In the genomic region with DNA sequence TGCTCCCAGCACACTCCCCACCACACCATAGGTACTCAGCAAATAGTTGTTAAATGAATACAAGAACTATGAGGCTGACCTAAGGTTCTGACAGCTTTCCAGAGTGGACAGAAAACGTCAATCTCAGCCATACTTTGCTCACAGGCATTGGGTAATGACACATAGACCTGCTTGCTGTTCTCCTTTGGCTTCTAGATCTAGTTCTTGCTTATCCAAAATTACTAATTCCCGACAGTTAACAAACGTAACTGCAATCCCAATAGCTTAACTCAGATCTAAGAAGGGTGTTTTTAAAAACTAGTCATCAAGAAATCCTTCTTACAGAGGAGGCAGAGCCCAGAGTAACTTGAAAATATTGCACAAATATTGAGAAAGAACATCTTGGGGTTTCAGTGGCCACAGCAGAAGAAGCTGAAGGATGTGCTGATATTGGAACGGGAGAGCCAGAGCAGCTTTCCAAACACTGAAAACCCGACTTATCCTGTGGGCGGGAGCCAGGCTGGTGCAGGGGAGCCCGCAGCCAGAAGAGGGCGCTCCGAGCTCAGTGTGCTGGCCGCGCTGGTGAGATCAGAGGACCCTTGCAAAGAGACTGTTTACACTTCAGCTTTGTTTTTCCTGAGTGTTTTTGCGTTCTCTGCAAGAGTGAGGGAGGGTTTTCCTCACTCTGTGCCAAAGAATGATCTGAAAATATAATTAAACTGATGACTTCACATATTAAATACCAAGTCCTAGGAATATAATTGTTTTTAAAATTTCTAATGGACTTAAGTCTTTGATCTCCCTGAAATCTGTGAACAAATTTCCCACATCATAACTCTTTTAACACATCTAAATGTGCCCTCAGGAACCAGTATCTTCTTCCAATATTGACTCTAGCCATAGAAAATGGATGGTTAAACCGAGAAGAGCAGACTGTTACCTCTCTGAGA, we compare ENCODE assay signal across 8 cellular contexts. TPM values are rescaled to one million over a fixed set of nuclear protein-coding genes. Genes with fewer than 3 reads are reported as not detected.
A peak's percentile ranks its signal among the peaks of the same experiment; 100 is the strongest.
DNase-seq lines count a peak whose midpoint lies in the region; ATAC-seq and TF ChIP-seq lines count a peak whose summit lies in the region.

No MANE protein-coding gene starts in this region.

- peaks cover 5% of the 10 kb centered on the region for H3K27me3 Mint-ChIP-seq in neural progenitor cell (ENCODE audit: insufficient read depth, low read depth)

- TF ChIP-seq CTCF in fibroblast of pulmonary artery (IDR thresholded peaks at IDR 0.05; ENCODE audit: low read length, missing control alignments) (peak; percentile 100), neural progenitor cell (IDR thresholded peaks at IDR 0.05) (peak; percentile 99)

- H3K9me3 ChIP-seq in neural progenitor cell (ENCODE audit: low read depth), result no peaks in the 10 kb centered on the region

- no peak overlapping the region for H3K27ac Mint-ChIP-seq in neural progenitor cell

- no peaks in the 10 kb centered on the region for H3K9me3 Mint-ChIP-seq in neural progenitor cell

- no peaks in the 10 kb centered on the region for H3K36me3 Mint-ChIP-seq in neural progenitor cell

- H3K4me2 ChIP-seq in neural progenitor cell, result no peak overlapping the region

- TF ChIP-seq RAD21 in Ishikawa (IDR thresholded peaks at IDR 0.05; ENCODE audit: low read depth), result peak; percentile 98

- no peaks in the 10 kb centered on the region for H3K27me3 ChIP-seq in neural progenitor cell

- no peak overlapping the region for H3K27ac ChIP-seq in neural progenitor cell

- peaks cover 4% of the 10 kb centered on the region for H3K4me1 Mint-ChIP-seq in neural progenitor cell

- ATAC-seq in GM19043 (IDR thresholded peaks at IDR 0.05; ENCODE audit: low read depth, unreplicated experiment), result peak; percentile 81

- H3K4me3 ChIP-seq in fibroblast of pulmonary artery (replicated peaks; ENCODE audit: low read depth, low read length), result no peak overlapping the region
- no peak overlapping the region for H3K4me3 ChIP-seq in neural progenitor cell

- DNase-seq in AG08396 (ENCODE audit: low spot score) (peak; percentile 87), RKO (ENCODE audit: low spot score) (peak; percentile 71), fibroblast of pulmonary artery (ENCODE audit: low read depth) (peak; percentile 84), neural progenitor cell (ENCODE audit: low spot score) (peak; percentile 87), stromal cell of bone marrow (ENCODE audit: low read depth) (peak; percentile 72)
- peak; percentile 35 to 52 for DNase-seq in activated T-helper 1 cell treated with anti-CD3 and anti-CD28 coated beads, Interleukin-2, amount 50 U/mL, for 16 hours (ENCODE audit: low read depth in 1 of 2, low spot score in 1 of 2)

- H3K79me2 ChIP-seq in neural progenitor cell (ENCODE audit: low read depth), result no peaks in the 10 kb centered on the region

- H3K4me1 ChIP-seq in neural progenitor cell, result no peaks in the 10 kb centered on the region

- H4K20me1 ChIP-seq in neural progenitor cell (ENCODE audit: low read depth), result no peaks in the 10 kb centered on the region

- H2AFZ ChIP-seq in neural progenitor cell (replicated peaks), result peak overlapping the region; percentile 48

- H3K4me3 Mint-ChIP-seq in neural progenitor cell, result no peak overlapping the region

- H3F3A ChIP-seq in neural progenitor cell (ENCODE audit: low read depth), result no peaks in the 10 kb centered on the region

- H3K9ac ChIP-seq in neural progenitor cell, result no peak overlapping the region

- no peak for TF ChIP-seq EP300 in Ishikawa (IDR thresholded peaks at IDR 0.05; ENCODE audit: borderline replicate concordance)

- no peaks in the 10 kb centered on the region for H3K36me3 ChIP-seq in neural progenitor cell

TF ChIP-seq in Ishikawa, 13 proteins besides CTCF, POLR2A, EP300 and RAD21:
- TF ChIP-seq ZBTB7A (IDR thresholded peaks at IDR 0.05; ENCODE audit: low read depth), result no peak
- 0 out of 2 replicates have a peak, but pooled peaks have one; percentile 18 for TF ChIP-seq EGR1 (IDR thresholded peaks at IDR 0.05)

RNA-seq across cellular contexts. Expression of gene FGF1, which starts 30.3 kb away (rescaled TPM):
- not detected in 2 replicates for total RNA-seq in neural progenitor cell (ENCODE audit: low replicate concordance)
